In the genomic region with DNA sequence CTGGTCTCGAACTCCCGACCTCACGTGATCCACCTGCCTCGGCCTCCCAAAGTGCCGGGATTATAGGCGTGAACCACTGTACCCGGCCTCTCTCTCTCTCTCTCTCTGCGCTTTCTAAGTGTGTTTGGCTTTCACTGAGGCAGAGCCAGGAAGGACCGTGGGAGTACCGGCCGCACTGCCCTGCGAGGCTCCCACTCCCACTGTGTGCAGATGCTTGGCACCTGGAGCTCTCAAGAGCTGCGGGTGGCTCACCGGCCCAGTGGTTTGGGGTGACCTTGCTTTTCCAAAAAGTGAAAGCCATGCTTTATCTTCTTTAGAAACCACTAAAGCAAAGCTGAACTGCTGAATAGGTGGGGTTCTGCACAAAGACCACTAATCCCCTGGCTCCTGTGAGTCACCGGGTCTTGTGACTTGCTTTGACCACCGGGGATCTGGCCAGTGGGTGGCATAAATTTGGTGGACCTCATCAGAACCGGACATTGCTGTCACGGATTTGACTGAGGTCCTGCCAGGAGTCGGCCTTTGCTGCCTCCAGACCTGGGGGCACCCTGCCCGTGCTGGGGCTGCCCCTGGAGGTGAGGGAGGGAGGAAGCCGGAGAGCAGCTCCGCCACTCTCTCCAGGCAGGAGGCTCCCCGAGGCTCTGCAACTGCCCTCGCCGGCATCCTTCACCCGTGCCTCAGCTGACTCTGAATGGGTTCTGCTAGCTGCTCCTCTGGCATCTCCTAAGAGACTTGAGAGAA, we compare ENCODE assay signal across 13 cellular contexts.
DNase-seq lines count a peak whose midpoint lies in the region; TF ChIP-seq lines count a peak whose summit lies in the region.
"Had no signal": no experiment of that assay in that cellular context is flagged by ENCODE, and none has a peak within 500 bp of the region (broad histone marks: within the 10 kb centered on the region; RNA-seq: fewer than 3 reads in every experiment).

No MANE protein-coding gene starts in this region.

- H4K20me1 ChIP-seq in mammary epithelial cell (ENCODE audit: insufficient read depth, low read length): no peaks in the 10 kb centered on the region
- peaks cover 62% of the 10 kb centered on the region for H4K20me1 ChIP-seq in neural progenitor cell (ENCODE audit: low read depth)

- TF ChIP-seq EP300 in esophagus muscularis mucosa (IDR thresholded peaks at IDR 0.05): no peak

- in situ Hi-C loops in mammary epithelial cell (cut with MboI; ENCODE audit: low sequenced_read_pairs in 2 of 2): no loop called here

- H3K4me1 ChIP-seq in mammary epithelial cell (ENCODE audit: insufficient read depth, low read length) (peaks cover 29% of the 10 kb centered on the region), esophagus muscularis mucosa (peaks cover 92 to 100% (median 99%) of the 10 kb centered on the region in 4 donors), neural progenitor cell (peaks cover 29% of the 10 kb centered on the region)

- H3K27me3 ChIP-seq in mammary epithelial cell (ENCODE audit: insufficient read depth, low read length) (no peaks in the 10 kb centered on the region), esophagus muscularis mucosa (no peaks in the 10 kb centered on the region), neural progenitor cell (no peaks in the 10 kb centered on the region)
- H3K27me3 ChIP-seq: left lung, testis had no signal

- H3K9ac ChIP-seq in mammary epithelial cell (ENCODE audit: insufficient read depth, low read length): no peak overlapping the region
- H3K9ac ChIP-seq in neural progenitor cell: no peak overlapping the region

- H3K79me2 ChIP-seq in mammary epithelial cell (ENCODE audit: insufficient read depth, low read length) (peaks cover under 1% of the 10 kb centered on the region), neural progenitor cell (ENCODE audit: low read depth) (no peaks in the 10 kb centered on the region)

- BruUV-seq in MCF 10A (replicated peaks; lab: Mats Ljungman, UMichigan): no TSS peak
- BruUV-seq in mammary epithelial cell (replicated peaks; lab: Mats Ljungman, UMichigan): no TSS peak

- dilution Hi-C loops in mammary epithelial cell (cut with HindIII; ENCODE audit: low sequenced_read_pairs): loop anchor here (25.0 kb wide), 1 partner anchor 426 kb away; no protein-coding TSS in a partner anchor

- no peak overlapping the region for H3K4me3 ChIP-seq in mammary epithelial cell (replicated peaks in 1 of 3; ENCODE audit: insufficient read depth in 1 of 3, low read depth in 2 of 3, low read length in 3 of 3)
- H3K4me3 ChIP-seq in esophagus muscularis mucosa: no peak overlapping the region
- H3K4me3 ChIP-seq in neural progenitor cell: no peak overlapping the region
- H3K4me3 ChIP-seq: left lung, testis had no signal

- H3K4me2 ChIP-seq in mammary epithelial cell (ENCODE audit: insufficient read depth, low read depth, low read length): no peak overlapping the region
- no peak overlapping the region for H3K4me2 ChIP-seq in neural progenitor cell

- H2AFZ ChIP-seq in mammary epithelial cell (ENCODE audit: low read depth, low read length) (no peak overlapping the region), neural progenitor cell (replicated peaks) (no peak overlapping the region)

- WGBS in mammary epithelial cell (ENCODE audit: low coverage, missing lambda C conversion rate): 91% methylated on average over 15 of the region's 26 CpGs
- 77% methylated on average over 19 of the region's 26 CpGs for WGBS in esophagus muscularis mucosa

- CTCF ChIA-PET in MCF 10A (lab: Yijun Ruan, JAX): interaction anchor here (1.2 to 3.4 kb wide), 3 partner anchors 43 to 407 kb away, joined by 4 to 14 read pairs (median 8); partner anchors contain the start of gene AOPEP
- CTCF ChIA-PET in mammary epithelial cell (lab: Charles Lee; ENCODE audit: low non-redundant PET): interaction anchor here (0.6 kb wide), 1 partner anchor 39 kb away, joined by 6 read pairs; no protein-coding TSS in a partner anchor

- no peak overlapping the region for H3K27ac ChIP-seq in mammary epithelial cell (ENCODE audit: insufficient read depth, low read depth, low read length)
- H3K27ac ChIP-seq in esophagus muscularis mucosa (replicated peaks in 1 of 4): peak overlapping the region; percentile 86 to 95 (median 86)
- no peak overlapping the region for H3K27ac ChIP-seq in neural progenitor cell

- H3K9me3 Mint-ChIP-seq in MCF 10A (ENCODE audit: unreplicated experiment) (no peaks in the 10 kb centered on the region), neural progenitor cell (no peaks in the 10 kb centered on the region), type B pancreatic cell (no peaks in the 10 kb centered on the region)

- DNase-seq in MCF 10A (ENCODE audit: unreplicated experiment) (no peak), mammary epithelial cell (no peak), esophagus muscularis mucosa (ENCODE audit: extremely low spot score) (no peak), neural progenitor cell (ENCODE audit: low spot score) (peak; percentile 54), type B pancreatic cell (ENCODE audit: extremely low spot score, unreplicated experiment) (no peak), EL (no peak), T1000 (lab: John Stamatoyannopoulos, UW) (no peak)
- DNase-seq in central memory CD4-positive, alpha-beta T cell: no peak
- DNase-seq: activated CD4-positive, alpha-beta T cell treated with anti-CD3 and anti-CD28 coated beads, Interleukin-2, amount 50 U/mL, for 1 hour; activated gamma-delta T cell; foreskin melanocyte; left lung; testis had no signal

- TF ChIP-seq CTCF in MCF 10A (IDR thresholded peaks at IDR 0.05; ENCODE audit: unreplicated experiment) (no peak), mammary epithelial cell (conservative IDR thresholded peaks at IDR 0.05 in 1 of 2, IDR thresholded peaks at IDR 0.05 in 1 of 2; ENCODE audit: extremely low read depth in 1 of 2, insufficient read depth in 1 of 2, low read depth in 1 of 2, low read length in 2 of 2) (no peak), esophagus muscularis mucosa (IDR thresholded peaks at IDR 0.05) (no peak), neural progenitor cell (IDR thresholded peaks at IDR 0.05) (no peak), type B pancreatic cell (conservative IDR thresholded peaks at IDR 0.05) (no peak)

- peaks cover 92% of the 10 kb centered on the region for H3K36me3 Mint-ChIP-seq in MCF 10A (ENCODE audit: insufficient read depth, unreplicated experiment)
- H3K36me3 Mint-ChIP-seq in neural progenitor cell: peaks cover 33% of the 10 kb centered on the region
- peaks cover 34% of the 10 kb centered on the region for H3K36me3 Mint-ChIP-seq in type B pancreatic cell

- POLR2A ChIA-PET in MCF 10A (lab: Yijun Ruan, JAX): no interaction called here

- H3K4me3 Mint-ChIP-seq in MCF 10A (ENCODE audit: unreplicated experiment): no peak overlapping the region
- H3K4me3 Mint-ChIP-seq in neural progenitor cell: no peak overlapping the region
- peak overlapping the region; percentile 18 for H3K4me3 Mint-ChIP-seq in type B pancreatic cell

- TF ChIP-seq POLR2A in esophagus muscularis mucosa (IDR thresholded peaks at IDR 0.05; ENCODE audit: low read depth): no peak

- H3K27me3 Mint-ChIP-seq in MCF 10A (ENCODE audit: insufficient read depth, unreplicated experiment): no peaks in the 10 kb centered on the region
- peaks cover 20% of the 10 kb centered on the region for H3K27me3 Mint-ChIP-seq in neural progenitor cell (ENCODE audit: insufficient read depth, low read depth)
- H3K27me3 Mint-ChIP-seq in type B pancreatic cell: no peaks in the 10 kb centered on the region

- H3K4me1 Mint-ChIP-seq in MCF 10A (ENCODE audit: insufficient read depth, unreplicated experiment): peaks cover 23% of the 10 kb centered on the region
- H3K4me1 Mint-ChIP-seq in neural progenitor cell: peaks cover 83% of the 10 kb centered on the region
- peaks cover 56% of the 10 kb centered on the region for H3K4me1 Mint-ChIP-seq in type B pancreatic cell (ENCODE audit: unreplicated experiment)

- H3K9me3 ChIP-seq in mammary epithelial cell (replicated peaks; ENCODE audit: insufficient read depth, low read length) (no peaks in the 10 kb centered on the region), esophagus muscularis mucosa (no peaks in the 10 kb centered on the region), neural progenitor cell (ENCODE audit: low read depth) (no peaks in the 10 kb centered on the region)
- H3K9me3 ChIP-seq: left lung, testis had no signal

- H3K27ac Mint-ChIP-seq in MCF 10A (ENCODE audit: low read depth, unreplicated experiment) (peak overlapping the region; percentile 39), neural progenitor cell (peak overlapping the region; percentile 96), type B pancreatic cell (no peak overlapping the region)

- H3F3A ChIP-seq in neural progenitor cell (ENCODE audit: low read depth): peaks cover 31% of the 10 kb centered on the region

- H3K36me3 ChIP-seq in mammary epithelial cell (ENCODE audit: insufficient read depth, low read length) (peaks cover 13% of the 10 kb centered on the region), esophagus muscularis mucosa (peaks cover 17 to 61% (median 34%) of the 10 kb centered on the region in 4 donors), neural progenitor cell (no peaks in the 10 kb centered on the region)

- intact Hi-C loops in MCF 10A (cut with micrococcal nuclease): no loop called here
- intact Hi-C loops in mammary epithelial cell (cut with micrococcal nuclease): no loop called here
- intact Hi-C loops in esophagus muscularis mucosa (cut with DNase I): loop anchor here (10.0 kb wide), 1 partner anchor 304 kb away; no protein-coding TSS in a partner anchor

Comparison
In these comparisons a context has a peak if more than half of its experiments do, and no peak if none do; other contexts are left out.
1. H3K27ac ChIP-seq: peak in esophagus muscularis mucosa (4 of 4); none in mammary epithelial cell (single experiment) and neural progenitor cell (single experiment).